28 cellular contexts compared by ENCODE assay signal in genomic region chr17:156094-156621, GRCh38. TPM values are rescaled to one million over a fixed set of nuclear protein-coding genes. Genes with fewer than 3 reads are reported as not detected.
"Had no signal": no experiment of that assay in that cellular context is flagged by ENCODE, and none has a peak within 500 bp of the region (broad histone marks: within the 10 kb centered on the region; RNA-seq: fewer than 3 reads in every experiment).

No MANE protein-coding gene starts in this region.

- H3K9ac ChIP-seq: neural progenitor cell had no signal

- H2AFZ ChIP-seq: neural progenitor cell had no signal

- H3K36me3 ChIP-seq: cardiac muscle cell, gastroesophageal sphincter, neural progenitor cell, suprapubic skin, tibial artery, upper lobe of right lung had no signal

- H3K4me1 ChIP-seq: gastroesophageal sphincter, left lung, neural progenitor cell, suprapubic skin, tibial artery, upper lobe of right lung had no signal

- H3K4me3 ChIP-seq: cardiac muscle cell, gastroesophageal sphincter, left lung, neural progenitor cell, smooth muscle cell, suprapubic skin, tibial artery, upper lobe of right lung had no signal

- H3K27ac ChIP-seq: cardiac muscle cell, gastroesophageal sphincter, left lung, neural progenitor cell, suprapubic skin, tibial artery, upper lobe of right lung had no signal

- H3K27me3 ChIP-seq: cardiac muscle cell, gastroesophageal sphincter, left lung, neural progenitor cell, suprapubic skin, upper lobe of right lung had no signal

- ATAC-seq: activated CD8-positive, alpha-beta T cell treated with anti-CD3 and anti-CD28 coated beads for 36 hours; activated naive CD8-positive, alpha-beta T cell treated with anti-CD3 and anti-CD28 coated beads, Interleukin-2, amount 50 U/mL, for 24 hours; activated T-cell treated with anti-CD3 and anti-CD28 coated beads, Interleukin-2, amount 50 U/mL, for 4 hours; activated T-helper 17 cell treated with anti-CD3 and anti-CD28 coated beads, Interleukin-2, amount 50 U/mL, for 72 hours; effector memory CD8-positive, alpha-beta T cell; gastroesophageal sphincter; left lung; naive thymus-derived CD4-positive, alpha-beta T cell; upper lobe of right lung had no signal

- DNase-seq: activated B cell treated with CpG ODN at 0.5 μM for 24 hours; activated CD4-positive, alpha-beta T cell treated with anti-CD3 and anti-CD28 coated beads, Interleukin-2, amount 50 U/mL, for 1 hour; activated CD8-positive, alpha-beta T cell treated with anti-CD3 and anti-CD28 coated beads for 36 hours; activated gamma-delta T cell treated with Interleukin-2 at 50 U/mL for 16 hours; activated naive CD8-positive, alpha-beta T cell treated with anti-CD3 and anti-CD28 coated beads, Interleukin-2, amount 50 U/mL, for 24 hours; activated T-cell treated with anti-CD3 and anti-CD28 coated beads, Interleukin-2, amount 50 U/mL, for 4 hours; cortex of kidney; effector memory CD8-positive, alpha-beta T cell; erythroblast; head of caudate nucleus; kidney glomerular epithelial cell; naive thymus-derived CD4-positive, alpha-beta T cell; stimulated activated naive CD4-positive, alpha-beta T cell; T-helper 1 cell; tibial artery; upper lobe of right lung had no signal

- H3K9me3 ChIP-seq: gastroesophageal sphincter, left lung, suprapubic skin, tibial artery, upper lobe of right lung had no signal

- H3K4me2 ChIP-seq: neural progenitor cell, smooth muscle cell had no signal

RNA-seq across cellular contexts. Expression of gene SCGB1C2, which starts 18.8 kb away (rescaled TPM):
- total RNA-seq: activated B cell treated with CpG ODN at 0.5 μM for 24 hours; activated CD8-positive, alpha-beta T cell treated with anti-CD3 and anti-CD28 coated beads for 36 hours; activated T-cell treated with anti-CD3 and anti-CD28 coated beads, Interleukin-2, amount 50 U/mL, for 4 hours; activated T-helper 17 cell treated with anti-CD3 and anti-CD28 coated beads, Interleukin-2, amount 50 U/mL, for 72 hours; cardiac muscle cell; cerebellum; fibroblast of lung; fibroblast of villous mesenchyme; gastroesophageal sphincter; left lung; mesothelial cell of epicardium; naive thymus-derived CD4-positive, alpha-beta T cell; omental fat pad; smooth muscle cell; suprapubic skin; upper lobe of right lung had no signal
- polyA plus RNA-seq: cardiac muscle cell; fibroblast of lung; naive thymus-derived CD4-positive, alpha-beta T cell; smooth muscle cell had no signal

RNA-seq across cellular contexts. Expression of gene DOC2B, which starts 25.3 kb away (rescaled TPM):
- total RNA-seq: activated B cell treated with CpG ODN at 0.5 μM for 24 hours; activated CD8-positive, alpha-beta T cell treated with anti-CD3 and anti-CD28 coated beads for 36 hours; fibroblast of lung; fibroblast of villous mesenchyme had no signal
- polyA plus RNA-seq: fibroblast of lung; naive thymus-derived CD4-positive, alpha-beta T cell had no signal
